Comparison of ENCODE assay signal across 24 cellular contexts in genomic region chr6:90548001-90548400, GRCh38.
"Had no signal": no experiment of that assay in that cellular context is flagged by ENCODE, and none has a peak within 500 bp of the region (broad histone marks: within the 10 kb centered on the region; RNA-seq: fewer than 3 reads in every experiment).

No MANE protein-coding gene starts in this region.

- H3K4me3 Mint-ChIP-seq: activated B cell treated with CpG ODN at 0.5 μM for 24 hours; activated CD4-positive, alpha-beta T cell treated with anti-CD3 and anti-CD28 coated beads for 36 hours; activated naive CD4-positive, alpha-beta T cell treated with anti-CD3 and anti-CD28 coated beads, Interleukin-2, amount 10 ng/mL, durations not matched to agents 7 days and 5 days; naive B cell; neural crest cell; stimulated activated naive B cell treated with anti-CD40 and anti-IgM and Interleukin-4, amounts not matched to agents 10 μg/mL and 1 μg/mL and 100 μg/mL, for 72 hours; T-helper 1 cell treated with Interleukin-12 subunit alpha and Interleukin-12 subunit beta and Interleukin-4 antibody, amounts not matched to agents 30 μg/mL and 1 μg/mL, for 36 hours had no signal

- H3K4me1 Mint-ChIP-seq: activated CD4-positive, alpha-beta T cell treated with anti-CD3 and anti-CD28 coated beads for 36 hours; neural crest cell had no signal

- H3K27ac ChIP-seq: cardiac muscle cell, lower lobe of right lung, right lobe of liver, transverse colon, vagina had no signal

- H3K9me3 ChIP-seq: lower lobe of right lung, right lobe of liver, transverse colon, vagina had no signal

- H3K27me3 Mint-ChIP-seq: activated B cell treated with CpG ODN at 0.5 μM for 24 hours; activated CD4-positive, alpha-beta T cell treated with anti-CD3 and anti-CD28 coated beads for 36 hours; activated naive CD4-positive, alpha-beta T cell treated with anti-CD3 and anti-CD28 coated beads, Interleukin-2, amount 10 ng/mL, durations not matched to agents 7 days and 5 days; naive B cell; stimulated activated naive B cell treated with anti-CD40 and anti-IgM and Interleukin-4, amounts not matched to agents 10 μg/mL and 1 μg/mL and 100 μg/mL, for 72 hours had no signal

- H3K4me1 ChIP-seq: lower lobe of right lung, right lobe of liver, transverse colon, vagina had no signal

- H3K27me3 ChIP-seq: cardiac muscle cell, right lobe of liver, transverse colon, vagina had no signal

- ATAC-seq: activated CD4-positive, alpha-beta T cell treated with anti-CD3 and anti-CD28 coated beads for 36 hours; esophagus mucosa; left lobe of liver; lower lobe of right lung; right lobe of liver; stimulated activated naive B cell treated with anti-CD40 and anti-IgM and Interleukin-4, amounts not matched to agents 10 μg/mL and 1 μg/mL and 100 μg/mL, for 72 hours had no signal

- H3K27ac Mint-ChIP-seq: activated B cell treated with CpG ODN at 0.5 μM for 24 hours; activated CD4-positive, alpha-beta T cell treated with anti-CD3 and anti-CD28 coated beads for 36 hours; activated naive CD4-positive, alpha-beta T cell treated with anti-CD3 and anti-CD28 coated beads, Interleukin-2, amount 10 ng/mL, durations not matched to agents 7 days and 5 days; stimulated activated naive B cell treated with anti-CD40 and anti-IgM and Interleukin-4, amounts not matched to agents 10 μg/mL and 1 μg/mL and 100 μg/mL, for 72 hours; T-helper 1 cell treated with Interleukin-12 subunit alpha and Interleukin-12 subunit beta and Interleukin-4 antibody, amounts not matched to agents 30 μg/mL and 1 μg/mL, for 36 hours had no signal

- H3K4me3 ChIP-seq: cardiac muscle cell, lower lobe of right lung, right lobe of liver, transverse colon, vagina had no signal

- DNase-seq: activated B cell treated with CpG ODN at 0.5 μM for 24 hours; activated CD4-positive, alpha-beta T cell treated with anti-CD3 and anti-CD28 coated beads for 36 hours; activated CD4-positive, alpha-beta T cell treated with anti-CD3 and anti-CD28 coated beads, Interleukin-2, amount 50 U/mL, for 48 hours; activated CD8-positive, alpha-beta memory T cell treated with anti-CD3 and anti-CD28 coated beads, Interleukin-2, amount 50 U/mL, for 48 hours; activated effector memory CD4-positive, alpha-beta T cell treated with Interleukin-2 at 50 U/mL for 16 hours; activated naive CD4-positive, alpha-beta T cell treated with anti-CD3 and anti-CD28 coated beads, Interleukin-2, amount 10 ng/mL, durations not matched to agents 7 days and 5 days; activated T-cell treated with anti-CD3 and anti-CD28 coated beads, Interleukin-2, amount 50 U/mL, for 48 hours; dermis blood vessel endothelial cell; effector memory CD4-positive, alpha-beta T cell; lower lobe of right lung; naive B cell; occipital lobe; right lobe of liver; small intestine; stimulated activated CD4-positive, alpha-beta T cell treated with anti-CD3 and anti-CD28 coated beads, Interleukin-2, amount 100 ng/mL, for 48 hours; stimulated activated CD8-positive, alpha-beta memory T cell treated with anti-CD3 and anti-CD28 coated beads, Interleukin-4, amount 100 ng/mL, for 48 hours; stimulated activated naive B cell treated with anti-CD40 and anti-IgM and Interleukin-4, amounts not matched to agents 10 μg/mL and 1 μg/mL and 100 μg/mL, for 72 hours; transverse colon had no signal
